30 cellular contexts compared by ENCODE assay signal in the genomic region with DNA sequence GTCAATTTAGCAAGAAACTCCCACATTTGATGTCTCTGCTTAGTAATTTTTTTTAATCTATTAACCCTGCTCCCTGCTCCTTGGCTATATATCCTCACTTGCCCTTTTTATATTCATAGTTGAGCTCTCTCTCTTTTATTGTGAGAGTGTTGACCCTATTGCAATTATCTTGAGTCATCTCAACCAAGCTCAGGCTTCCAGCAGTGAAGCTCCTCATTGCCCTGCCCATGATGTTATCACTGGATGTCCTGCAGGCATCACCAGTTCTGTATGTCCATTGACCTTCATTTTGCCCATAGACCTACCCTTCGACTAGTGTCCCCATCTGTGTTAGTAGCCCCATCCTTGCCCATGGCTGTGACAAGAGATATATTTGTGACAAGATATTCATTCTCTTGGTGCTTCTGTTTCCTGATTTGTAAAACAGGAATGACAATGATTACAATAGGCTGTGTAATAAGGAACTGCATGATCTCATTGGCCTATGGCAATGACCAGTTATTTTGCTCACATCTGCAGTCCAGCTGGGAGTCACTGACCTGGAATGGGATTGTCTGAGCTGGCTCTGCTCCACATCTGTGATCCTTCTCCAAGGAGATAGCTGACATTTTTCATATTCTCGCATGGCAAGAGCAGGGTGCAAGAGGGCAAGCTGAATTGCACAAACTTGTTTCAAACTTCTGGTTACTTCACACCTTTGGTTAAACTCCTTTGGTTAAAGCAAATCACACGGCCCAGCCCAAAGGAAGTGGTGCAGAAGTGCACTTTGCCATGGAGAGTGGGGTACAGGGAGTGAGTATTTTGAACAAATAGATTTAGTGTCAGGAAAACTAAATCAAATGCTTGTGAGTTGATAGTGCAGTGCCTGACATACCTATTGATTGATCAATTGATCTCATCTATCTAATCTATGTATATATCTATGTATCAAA. TPM values are rescaled to one million over a fixed set of nuclear protein-coding genes. Genes with fewer than 3 reads are reported as not detected.
A peak's percentile ranks its signal among the peaks of the same experiment; 100 is the strongest.
DNase-seq lines count a peak whose midpoint lies in the region; ATAC-seq and TF ChIP-seq lines count a peak whose summit lies in the region.
"Had no signal": no experiment of that assay in that cellular context is flagged by ENCODE, and none has a peak within 500 bp of the region (broad histone marks: within the 10 kb centered on the region; RNA-seq: fewer than 3 reads in every experiment).

No MANE protein-coding gene starts in this region.

- POLR2A ChIA-PET in OCI-LY7 (lab: Charles Lee), result no interaction called here
- POLR2A ChIA-PET in activated CD8-positive, alpha-beta T cell treated with anti-CD3 and anti-CD28 coated beads, Interleukin-2, amount 10 ng/mL, durations not matched to agents 7 days and 5 days (lab: Charles Lee), result interaction anchor here (0.5 kb wide), 1 partner anchor 50 kb away, joined by 3 read pairs; no protein-coding TSS in a partner anchor

- H3K9me3 ChIP-seq in OCI-LY7 (ENCODE audit: low read length), result no peaks in the 10 kb centered on the region
- H3K9me3 ChIP-seq: A549, left lung, thyroid gland had no signal

- H3K27ac Mint-ChIP-seq in immature natural killer cell, result peak overlapping the region in 5 of 6 donors; percentile 27 to 68 (median 41)
- no peak overlapping the region for H3K27ac Mint-ChIP-seq in activated CD8-positive, alpha-beta T cell treated with anti-CD3 and anti-CD28 coated beads, Interleukin-2, amount 10 ng/mL, durations not matched to agents 7 days and 5 days
- H3K27ac Mint-ChIP-seq: activated T-cell treated with anti-CD3 and anti-CD28 coated beads, Interleukin-2, amount 50 U/mL, for 72 hours; HFFc6; T-helper 1 cell treated with Interleukin-12 subunit alpha and Interleukin-12 subunit beta and Interleukin-4 antibody, amounts not matched to agents 30 μg/mL and 1 μg/mL, for 36 hours had no signal

- no peak overlapping the region for H3K27ac ChIP-seq in OCI-LY7 (ENCODE audit: low read depth, low read length, poor library complexity, severe bottlenecking)
- H3K27ac ChIP-seq: A549; BLaER1 treated with 17β-estradiol and CSF1 and Interleukin-3, amounts not matched to agents 10 nM and 100 nM; left lung; SK-N-MC; spleen; thyroid gland had no signal

- peaks cover 0 to 16% (median 7%) of the 10 kb centered on the region in 6 donors for H3K9me3 Mint-ChIP-seq in immature natural killer cell
- no peaks in the 10 kb centered on the region for H3K9me3 Mint-ChIP-seq in activated CD8-positive, alpha-beta T cell treated with anti-CD3 and anti-CD28 coated beads, Interleukin-2, amount 10 ng/mL, durations not matched to agents 7 days and 5 days (ENCODE audit: insufficient read depth)
- H3K9me3 Mint-ChIP-seq: T-helper 1 cell treated with Interleukin-12 subunit alpha and Interleukin-12 subunit beta and Interleukin-4 antibody, amounts not matched to agents 30 μg/mL and 1 μg/mL, for 36 hours had no signal

- peaks cover 11 to 15% (median 12%) of the 10 kb centered on the region in 3 donors for H3K36me3 Mint-ChIP-seq in immature natural killer cell
- no peaks in the 10 kb centered on the region for H3K36me3 Mint-ChIP-seq in activated CD8-positive, alpha-beta T cell treated with anti-CD3 and anti-CD28 coated beads, Interleukin-2, amount 10 ng/mL, durations not matched to agents 7 days and 5 days (ENCODE audit: low read depth)

- intact Hi-C loops in OCI-LY7 (cut with micrococcal nuclease; ENCODE audit: unreplicated experiment), result no loop called here

- H3K4me3 Mint-ChIP-seq in immature natural killer cell, result peak overlapping the region; percentile 62 to 87 (median 79)
- H3K4me3 Mint-ChIP-seq in activated CD8-positive, alpha-beta T cell treated with anti-CD3 and anti-CD28 coated beads, Interleukin-2, amount 10 ng/mL, durations not matched to agents 7 days and 5 days, result no peak overlapping the region
- H3K4me3 Mint-ChIP-seq: HFFc6; T-helper 1 cell treated with Interleukin-12 subunit alpha and Interleukin-12 subunit beta and Interleukin-4 antibody, amounts not matched to agents 30 μg/mL and 1 μg/mL, for 36 hours had no signal

- no peaks in the 10 kb centered on the region for H3K4me1 ChIP-seq in OCI-LY7 (ENCODE audit: insufficient read depth, low read length, poor library complexity, severe bottlenecking)
- H3K4me1 ChIP-seq: A549, left lung, thyroid gland had no signal

- no peak overlapping the region for H3K4me3 ChIP-seq in AG09309 (ENCODE audit: control insufficient read depth, low read depth, low read length)
- H3K4me3 ChIP-seq in choroid plexus epithelial cell (ENCODE audit: low read depth, low read length), result no peak overlapping the region
- H3K4me3 ChIP-seq in OCI-LY7 (ENCODE audit: low read depth, low read length, poor library complexity, severe bottlenecking), result no peak overlapping the region
- H3K4me3 ChIP-seq: A549; BLaER1 treated with 17β-estradiol and CSF1 and Interleukin-3, amounts not matched to agents 10 nM and 100 nM; left lung; SK-N-MC; spleen; thyroid gland had no signal

- no peak overlapping the region for H2AFZ ChIP-seq in OCI-LY7 (ENCODE audit: low read length)

- no peaks in the 10 kb centered on the region for H3K79me2 ChIP-seq in OCI-LY7 (ENCODE audit: insufficient read depth, low read depth, low read length)

- peaks cover 54 to 69% of the 10 kb centered on the region in 2 donors for H3K4me1 Mint-ChIP-seq in immature natural killer cell
- peaks cover 25% of the 10 kb centered on the region for H3K4me1 Mint-ChIP-seq in activated CD8-positive, alpha-beta T cell treated with anti-CD3 and anti-CD28 coated beads, Interleukin-2, amount 10 ng/mL, durations not matched to agents 7 days and 5 days (ENCODE audit: low read depth)

- ATAC-seq in GM19463 (IDR thresholded peaks at IDR 0.05; ENCODE audit: unreplicated experiment), result no peak
- ATAC-seq in activated CD8-positive, alpha-beta T cell treated with anti-CD3 and anti-CD28 coated beads, Interleukin-2, amount 10 ng/mL, durations not matched to agents 7 days and 5 days, result no peak
- ATAC-seq: activated T-cell treated with anti-CD3 and anti-CD28 coated beads, Interleukin-2, amount 50 U/mL, for 72 hours; left lung; right cardiac atrium had no signal

- H3K36me3 ChIP-seq in OCI-LY7 (ENCODE audit: insufficient read depth, low read length), result no peaks in the 10 kb centered on the region
- H3K36me3 ChIP-seq: BLaER1 treated with 17β-estradiol and CSF1 and Interleukin-3, amounts not matched to agents 10 nM and 100 nM; left lung; spleen; thyroid gland had no signal

- BruUV-seq in OCI-LY7 (replicated peaks; lab: Mats Ljungman, UMichigan), result no TSS peak

- no peak overlapping the region for H3K4me2 ChIP-seq in OCI-LY7 (ENCODE audit: low read length)
- H3K4me2 ChIP-seq: A549 had no signal

- TF ChIP-seq CTCF in AG09309 (IDR thresholded peaks at IDR 0.05; ENCODE audit: control insufficient read depth, insufficient read depth, low read depth, low read length, missing control alignments) (no peak), choroid plexus epithelial cell (conservative IDR thresholded peaks at IDR 0.05; ENCODE audit: low read depth, low read length) (no peak), OCI-LY7 (conservative IDR thresholded peaks at IDR 0.05; ENCODE audit: low read length) (no peak)

- H3K9me2 ChIP-seq in OCI-LY7 (ENCODE audit: insufficient read depth, low read length), result no peaks in the 10 kb centered on the region

- CTCF ChIA-PET in OCI-LY7 (lab: Charles Lee; ENCODE audit: unreplicated experiment), result no interaction called here
- CTCF ChIA-PET in activated CD8-positive, alpha-beta T cell treated with anti-CD3 and anti-CD28 coated beads, Interleukin-2, amount 10 ng/mL, durations not matched to agents 7 days and 5 days (lab: Charles Lee), result no interaction called here

- H4K20me1 ChIP-seq in OCI-LY7 (ENCODE audit: insufficient read depth, low read length), result no peaks in the 10 kb centered on the region
- H4K20me1 ChIP-seq: BLaER1 treated with 17β-estradiol and CSF1 and Interleukin-3, amounts not matched to agents 10 nM and 100 nM had no signal

- peaks cover 8 to 16% (median 13%) of the 10 kb centered on the region in 3 donors for H3K27me3 Mint-ChIP-seq in immature natural killer cell (ENCODE audit: low read depth in 3 of 3)
- H3K27me3 Mint-ChIP-seq in activated CD8-positive, alpha-beta T cell treated with anti-CD3 and anti-CD28 coated beads, Interleukin-2, amount 10 ng/mL, durations not matched to agents 7 days and 5 days (ENCODE audit: low read depth), result no peaks in the 10 kb centered on the region

- DNase-seq in AG09309 (ENCODE audit: low read depth), result peak; percentile 40
- DNase-seq in ELR (ENCODE audit: low read depth), result peak; percentile 13
- peak; percentile 34 for DNase-seq in choroid plexus epithelial cell (ENCODE audit: low read depth)
- peak; percentile 42 to 55 (median 48) for DNase-seq in immature natural killer cell
- DNase-seq in OCI-LY7 (ENCODE audit: low spot score), result no peak
- DNase-seq in activated CD8-positive, alpha-beta T cell treated with anti-CD3 and anti-CD28 coated beads, Interleukin-2, amount 10 ng/mL, durations not matched to agents 7 days and 5 days, result no peak
- no peak for DNase-seq in NCI-H345 (lab: John Stamatoyannopoulos, UW)
- DNase-seq: activated CD4-positive, alpha-beta T cell treated with anti-CD3 and anti-CD28 coated beads, Interleukin-2, amount 50 U/mL, for 4 hours; activated T-cell treated with anti-CD3 and anti-CD28 coated beads, Interleukin-2, amount 50 U/mL, for 72 hours; DMS53; GDM1; glutamatergic neuron; HFFc6; left lung; mesendoderm; NCI-H1048; NCI-H1694; NCI-H510A; posterior cingulate gyrus; right cardiac atrium; spleen; stimulated activated CD4-positive, alpha-beta T cell treated with anti-CD3 and anti-CD28 coated beads, Interleukin-2, amount 100 ng/mL, for 24 hours; stimulated activated CD8-positive, alpha-beta memory T cell treated with anti-CD3 and anti-CD28 coated beads, Interleukin-4, amount 100 ng/mL, for 48 hours; thyroid gland had no signal

RNA-seq across cellular contexts. Expression of a gene that starts 47.7 kb away (rescaled TPM):
- polyA plus RNA-seq in immature natural killer cell, result not detected
- total RNA-seq in OCI-LY7 (2014; rRNA removed; shearing (Covaris generic)), result not detected in 2 replicates
- not detected in 2 replicates for total RNA-seq in OCI-LY7 (2022)
- not detected for total RNA-seq in activated CD8-positive, alpha-beta T cell treated with anti-CD3 and anti-CD28 coated beads, Interleukin-2, amount 10 ng/mL, durations not matched to agents 7 days and 5 days
- total RNA-seq: activated T-cell treated with anti-CD3 and anti-CD28 coated beads, Interleukin-2, amount 50 U/mL, for 72 hours; dermis microvascular lymphatic vessel endothelial cell; HFFc6; right cardiac atrium; spleen; thyroid gland had no signal
- polyA plus RNA-seq: A549, right cardiac atrium, spleen had no signal

Comparison
In these comparisons a context has a peak if more than half of its experiments do, and no peak if none do; other contexts are left out.
1. DNase-seq: peak in AG09309 (single experiment), ELR (single experiment), choroid plexus epithelial cell (single experiment) and immature natural killer cell (3 of 3); none in OCI-LY7 (single experiment), activated CD8-positive, alpha-beta T cell treated with anti-CD3 and anti-CD28 coated beads, Interleukin-2, amount 10 ng/mL, durations not matched to agents 7 days and 5 days (single experiment) and NCI-H345 (single experiment).